18 cellular contexts compared by ENCODE assay signal in the genomic region with DNA sequence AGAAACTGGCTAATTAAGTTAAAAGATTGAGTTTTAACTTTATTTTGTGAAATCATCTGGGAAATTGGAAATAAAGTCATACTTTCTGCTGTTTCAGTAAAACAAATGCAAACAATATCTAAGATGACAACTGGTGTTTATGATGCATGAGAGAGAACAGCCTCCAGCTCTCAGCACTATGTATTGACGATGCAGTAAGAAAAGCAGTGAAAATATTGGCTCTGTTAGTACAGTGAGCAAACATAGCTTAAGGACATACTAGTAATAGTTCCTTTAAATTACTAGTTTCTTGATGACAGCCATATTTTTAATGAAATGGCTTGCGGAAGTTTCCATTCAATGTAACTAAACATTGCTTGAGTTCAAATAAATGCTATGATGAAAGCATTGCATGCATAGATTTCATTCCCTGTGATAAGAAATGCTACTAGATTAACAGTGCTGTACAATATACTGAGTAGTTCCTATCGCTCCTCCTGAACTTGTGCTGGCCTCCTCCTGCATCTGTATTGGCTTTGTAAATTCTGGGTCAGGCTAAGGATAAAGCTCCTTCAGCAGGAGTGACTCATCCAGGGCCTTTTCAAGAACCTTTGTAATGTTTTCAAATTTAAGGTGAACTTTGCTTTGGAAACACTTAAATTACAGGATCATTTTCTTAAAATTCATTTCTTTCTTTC. TPM values are rescaled to one million over a fixed set of nuclear protein-coding genes. Genes with fewer than 3 reads are reported as not detected.
DNase-seq lines count a peak whose midpoint lies in the region; ATAC-seq and TF ChIP-seq lines count a peak whose summit lies in the region.
"Had no signal": no experiment of that assay in that cellular context is flagged by ENCODE, and none has a peak within 500 bp of the region (broad histone marks: within the 10 kb centered on the region; RNA-seq: fewer than 3 reads in every experiment).

No MANE protein-coding gene starts in this region.

- no peaks in the 10 kb centered on the region for H3K27me3 ChIP-seq in upper lobe of right lung
- H3K27me3 ChIP-seq: BLaER1, right lobe of liver had no signal

- H3K4me1 ChIP-seq in upper lobe of right lung, result no peaks in the 10 kb centered on the region
- H3K4me1 ChIP-seq: right lobe of liver had no signal

- intact Hi-C loops in upper lobe of right lung (cut with DNase I), result no loop called here

- H3K27me3 Mint-ChIP-seq in stimulated activated naive CD8-positive, alpha-beta T cell treated with anti-CD3 and anti-CD28 coated beads, Interleukin-15, amount 100 ng/mL, for 72 hours, result no peaks in the 10 kb centered on the region
- H3K27me3 Mint-ChIP-seq: effector memory CD8-positive, alpha-beta T cell; naive thymus-derived CD4-positive, alpha-beta T cell had no signal

- peak; percentile 33 for ATAC-seq in stimulated activated naive CD8-positive, alpha-beta T cell treated with anti-CD3 and anti-CD28 coated beads, Interleukin-15, amount 100 ng/mL, for 72 hours
- no peak for ATAC-seq in stimulated activated naive CD8-positive, alpha-beta T cell treated with anti-CD3 and anti-CD28 coated beads, Interleukin-15, Interleukin-2, amounts not matched to agents 100 U/mL and 50 U/mL, for 24 hours
- ATAC-seq in upper lobe of right lung (peak; percentile 67), GM21381 (IDR thresholded peaks at IDR 0.05; ENCODE audit: unreplicated experiment) (no peak), HG02938 (IDR thresholded peaks at IDR 0.05; ENCODE audit: unreplicated experiment) (no peak)
- ATAC-seq: effector memory CD8-positive, alpha-beta T cell; naive thymus-derived CD4-positive, alpha-beta T cell; right lobe of liver had no signal

- H3K4me1 Mint-ChIP-seq in stimulated activated naive CD8-positive, alpha-beta T cell treated with anti-CD3 and anti-CD28 coated beads, Interleukin-15, amount 100 ng/mL, for 72 hours, result no peaks in the 10 kb centered on the region
- H3K4me1 Mint-ChIP-seq: naive thymus-derived CD4-positive, alpha-beta T cell had no signal

- H3K9me3 Mint-ChIP-seq in stimulated activated naive CD8-positive, alpha-beta T cell treated with anti-CD3 and anti-CD28 coated beads, Interleukin-15, amount 100 ng/mL, for 72 hours, result no peaks in the 10 kb centered on the region
- H3K9me3 Mint-ChIP-seq: brain had no signal

- H3K4me3 Mint-ChIP-seq in stimulated activated naive CD8-positive, alpha-beta T cell treated with anti-CD3 and anti-CD28 coated beads, Interleukin-15, amount 100 ng/mL, for 72 hours, result no peak overlapping the region
- H3K4me3 Mint-ChIP-seq: brain; effector memory CD8-positive, alpha-beta T cell; naive thymus-derived CD4-positive, alpha-beta T cell had no signal

- H3K27ac Mint-ChIP-seq in stimulated activated naive CD8-positive, alpha-beta T cell treated with anti-CD3 and anti-CD28 coated beads, Interleukin-15, amount 100 ng/mL, for 72 hours, result no peak overlapping the region
- H3K27ac Mint-ChIP-seq: effector memory CD8-positive, alpha-beta T cell; naive thymus-derived CD4-positive, alpha-beta T cell had no signal

- no peaks in the 10 kb centered on the region for H3K36me3 ChIP-seq in upper lobe of right lung
- H3K36me3 ChIP-seq: BLaER1, right lobe of liver had no signal

- TF ChIP-seq CTCF in fibroblast of villous mesenchyme (IDR thresholded peaks at IDR 0.05; ENCODE audit: insufficient read depth, low read depth, low read length) (no peak), upper lobe of right lung (IDR thresholded peaks at IDR 0.05) (no peak)

- H3K27ac ChIP-seq in upper lobe of right lung, result no peak overlapping the region
- H3K27ac ChIP-seq: BLaER1, right lobe of liver had no signal

- DNase-seq in stimulated activated naive CD8-positive, alpha-beta T cell treated with anti-CD3 and anti-CD28 coated beads, Interleukin-15, amount 100 ng/mL, for 72 hours, result no peak
- no peak for DNase-seq in stimulated activated naive CD8-positive, alpha-beta T cell treated with anti-CD3 and anti-CD28 coated beads, Interleukin-15, Interleukin-2, amounts not matched to agents 100 U/mL and 50 U/mL, for 24 hours
- peak; percentile 55 for DNase-seq in RPMI7951 (ENCODE audit: low read depth)
- peak; percentile 79 for DNase-seq in fibroblast of villous mesenchyme (ENCODE audit: low read depth)
- no peak for DNase-seq in upper lobe of right lung
- no peak for DNase-seq in putamen (ENCODE audit: low spot score)
- DNase-seq: activated CD4-positive, alpha-beta T cell treated with anti-CD3 and anti-CD28 coated beads for 4 hours; activated T-cell treated with anti-CD3 and anti-CD28 coated beads, Interleukin-2, amount 50 U/mL, for 1 hour; effector memory CD8-positive, alpha-beta T cell; glutamatergic neuron; kidney glomerular epithelial cell; naive thymus-derived CD4-positive, alpha-beta T cell; NCI-H2029; right lobe of liver had no signal

- H3K4me3 ChIP-seq in fibroblast of villous mesenchyme (ENCODE audit: low read depth, low read length), result no peak overlapping the region
- H3K4me3 ChIP-seq in upper lobe of right lung, result no peak overlapping the region
- H3K4me3 ChIP-seq: BLaER1, right lobe of liver had no signal

- H3K9me3 ChIP-seq in upper lobe of right lung, result no peaks in the 10 kb centered on the region
- H3K9me3 ChIP-seq: BLaER1, right lobe of liver had no signal

RNA-seq across cellular contexts. Expression of a gene that starts 11.6 kb away (rescaled TPM):
- total RNA-seq in RPMI7951 (2014; rRNA removed; shearing (Covaris generic)), result 12.5 and 16.0 TPM in 2 replicates
- total RNA-seq in fibroblast of villous mesenchyme (37.0 and 56.6 TPM in 2 replicates), upper lobe of right lung (29.8 TPM)

Comparison
In these comparisons a context has a peak if more than half of its experiments do, and no peak if none do; other contexts are left out.
1. ATAC-seq: peak in stimulated activated naive CD8-positive, alpha-beta T cell treated with anti-CD3 and anti-CD28 coated beads, Interleukin-15, amount 100 ng/mL, for 72 hours (single experiment) and upper lobe of right lung (single experiment); none in stimulated activated naive CD8-positive, alpha-beta T cell treated with anti-CD3 and anti-CD28 coated beads, Interleukin-15, Interleukin-2, amounts not matched to agents 100 U/mL and 50 U/mL, for 24 hours (single experiment), GM21381 (single experiment) and HG02938 (single experiment).
2. DNase-seq: peak in RPMI7951 (single experiment) and fibroblast of villous mesenchyme (single experiment); none in stimulated activated naive CD8-positive, alpha-beta T cell treated with anti-CD3 and anti-CD28 coated beads, Interleukin-15, amount 100 ng/mL, for 72 hours (0 of 2), stimulated activated naive CD8-positive, alpha-beta T cell treated with anti-CD3 and anti-CD28 coated beads, Interleukin-15, Interleukin-2, amounts not matched to agents 100 U/mL and 50 U/mL, for 24 hours (single experiment), upper lobe of right lung (single experiment) and putamen (single experiment).